ENCODE assay signal across 8 cellular contexts in the genomic region with DNA sequence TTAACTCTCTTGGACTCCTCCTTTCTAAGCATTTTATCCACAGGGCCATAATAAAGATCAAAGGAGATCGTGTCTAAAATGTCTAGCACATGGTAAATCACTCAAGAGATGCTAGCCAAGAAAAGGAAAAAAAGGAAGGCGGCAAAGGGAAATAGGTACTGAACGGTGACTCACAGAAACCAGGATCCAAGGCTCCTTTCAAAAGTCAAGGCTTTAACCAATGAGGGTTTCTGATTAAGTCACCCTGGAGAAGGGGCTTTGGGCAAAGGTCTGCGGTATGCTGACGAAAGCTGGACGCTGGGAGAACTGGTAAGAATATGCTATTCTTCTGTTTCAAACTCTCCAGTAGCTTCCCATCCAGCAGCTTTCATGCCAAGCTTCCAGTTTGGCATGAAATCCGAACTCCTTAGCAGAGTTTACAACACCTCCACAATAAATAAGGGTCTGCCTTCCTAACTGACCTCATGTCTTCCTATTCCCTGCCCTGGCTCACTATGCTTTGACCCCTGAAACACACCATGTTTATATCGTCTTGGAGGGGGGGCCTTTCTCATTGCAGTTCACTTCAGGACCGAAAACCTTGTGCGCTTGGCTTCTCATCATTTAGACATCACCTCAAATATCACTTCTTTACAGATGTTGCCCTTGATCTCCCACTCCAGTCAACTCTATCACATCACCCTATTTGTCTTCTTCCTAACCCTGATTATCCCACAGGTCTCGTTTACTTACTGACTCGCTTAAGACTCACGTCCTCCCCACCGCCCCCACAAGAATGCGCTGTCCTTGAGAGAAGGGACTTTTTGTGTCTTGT. TPM values are rescaled to one million over a fixed set of nuclear protein-coding genes. Genes with fewer than 3 reads are reported as not detected.
DNase-seq lines count a peak whose midpoint lies in the region; ATAC-seq and TF ChIP-seq lines count a peak whose summit lies in the region.

No MANE protein-coding gene starts in this region.

- intact Hi-C loops in ovary (cut with DNase I) = loop anchor here in 1 of 4 donors (10.0 kb wide), 1 partner anchor 74 kb away; the partner anchor contains the start of gene YWHAB

- peaks cover 69% of the 10 kb centered on the region for H3K4me1 Mint-ChIP-seq in activated T-cell treated with anti-CD3 and anti-CD28 coated beads, Interleukin-2, amount 50 U/mL, for 4 hours (ENCODE audit: low read depth)
- H3K4me1 Mint-ChIP-seq in type B pancreatic cell (ENCODE audit: unreplicated experiment) = peaks cover 38% of the 10 kb centered on the region

- H3K9me3 ChIP-seq in NT2/D1 (ENCODE audit: insufficient read depth, low read length) (no peaks in the 10 kb centered on the region), ovary (no peaks in the 10 kb centered on the region)

- H3K4me3 ChIP-seq in NT2/D1 (ENCODE audit: insufficient read length, low read depth) = peak overlapping the region; percentile 45
- peak overlapping the region; percentile 76 for H3K4me3 ChIP-seq in ovary

- peaks cover 44% of the 10 kb centered on the region for H3K36me3 ChIP-seq in NT2/D1 (ENCODE audit: insufficient read depth, insufficient read length, low read length)
- H3K36me3 ChIP-seq in ovary = no peaks in the 10 kb centered on the region

- DNase-seq in AG20443 (ENCODE audit: low spot score) (peak; percentile 44), NT2/D1 (ENCODE audit: low read depth, low spot score) (no peak), fibroblast of the conjunctiva (ENCODE audit: low read depth) (peak; percentile 20), ovary (peak in 1 of 5 donors; percentile 33), type B pancreatic cell (ENCODE audit: extremely low spot score, unreplicated experiment) (no peak), SKM-1 treated with dmso at 0.1 percent for 144 hours (lab: John Stamatoyannopoulos, UW; ENCODE audit: unreplicated experiment) (no peak)
- DNase-seq in activated T-cell treated with anti-CD3 and anti-CD28 coated beads, Interleukin-2, amount 50 U/mL, for 4 hours = peak; percentile 75

- no peak for TF ChIP-seq CTCF in ovary (IDR thresholded peaks at IDR 0.05)
- TF ChIP-seq CTCF in type B pancreatic cell (conservative IDR thresholded peaks at IDR 0.05) = no peak

- TF ChIP-seq POLR2A in ovary (IDR thresholded peaks at IDR 0.05) = no peak

- peak overlapping the region; percentile 93 for H3K9ac ChIP-seq in NT2/D1 (ENCODE audit: insufficient read length, low read depth)

- WGBS in ovary, 3 donors = 12 to 20% (median 16%) methylated on average over 15 of the region's 15 CpGs

- H3K27me3 Mint-ChIP-seq in activated T-cell treated with anti-CD3 and anti-CD28 coated beads, Interleukin-2, amount 50 U/mL, for 4 hours (ENCODE audit: low read depth) = no peaks in the 10 kb centered on the region
- H3K27me3 Mint-ChIP-seq in type B pancreatic cell = no peaks in the 10 kb centered on the region

- peak; percentile 25 for ATAC-seq in GM21529 (IDR thresholded peaks at IDR 0.05; ENCODE audit: unreplicated experiment)
- ATAC-seq in activated T-cell treated with anti-CD3 and anti-CD28 coated beads, Interleukin-2, amount 50 U/mL, for 4 hours = peak; percentile 83 to 86

- peak overlapping the region in 1 of 2 donors; percentile 50 for H3K27ac ChIP-seq in ovary

- no peaks in the 10 kb centered on the region for H3K9me3 Mint-ChIP-seq in activated T-cell treated with anti-CD3 and anti-CD28 coated beads, Interleukin-2, amount 50 U/mL, for 4 hours
- H3K9me3 Mint-ChIP-seq in type B pancreatic cell = no peaks in the 10 kb centered on the region

- H3K27me3 ChIP-seq in NT2/D1 (ENCODE audit: insufficient read depth, insufficient read length) = no peaks in the 10 kb centered on the region
- no peaks in the 10 kb centered on the region for H3K27me3 ChIP-seq in ovary

- TF ChIP-seq EP300 in ovary (IDR thresholded peaks at IDR 0.05) = no peak

- H3K4me1 ChIP-seq in NT2/D1 (ENCODE audit: insufficient read depth, insufficient read length) (no peaks in the 10 kb centered on the region), ovary (ENCODE audit: insufficient read depth) (peaks cover 7% of the 10 kb centered on the region)

- peaks cover 35% of the 10 kb centered on the region for H3K36me3 Mint-ChIP-seq in activated T-cell treated with anti-CD3 and anti-CD28 coated beads, Interleukin-2, amount 50 U/mL, for 4 hours (ENCODE audit: insufficient read depth)
- peaks cover 24% of the 10 kb centered on the region for H3K36me3 Mint-ChIP-seq in type B pancreatic cell

- peak overlapping the region; percentile 98 for H3K4me3 Mint-ChIP-seq in activated T-cell treated with anti-CD3 and anti-CD28 coated beads, Interleukin-2, amount 50 U/mL, for 4 hours
- H3K4me3 Mint-ChIP-seq in type B pancreatic cell = peak overlapping the region; percentile 97

- H3K27ac Mint-ChIP-seq in type B pancreatic cell = peak overlapping the region; percentile 95

RNA-seq across cellular contexts. Expression of gene TOMM34, which starts 0.9 kb away (rescaled TPM):
- 10 to 100 TPM; 70.8 to 76.6 (median 71.6) TPM for total RNA-seq in activated T-cell treated with anti-CD3 and anti-CD28 coated beads, Interleukin-2, amount 50 U/mL, for 4 hours
- total RNA-seq in ovary (10 to 100 TPM; 12.3 to 39.8 (median 26.2) TPM), type B pancreatic cell (ENCODE audit: low replicate concordance) (42.8 and 58.2 TPM in 2 replicates)
- polyA plus RNA-seq in ovary = 10 to 100 TPM; 20.1 to 60.7 TPM

RNA-seq across cellular contexts. Expression of gene STK4, which starts 7.0 kb away (rescaled TPM):
- 100 to 1,000 TPM; 134 to 157 (median 149) TPM for total RNA-seq in activated T-cell treated with anti-CD3 and anti-CD28 coated beads, Interleukin-2, amount 50 U/mL, for 4 hours
- total RNA-seq in ovary (10 to 100 TPM; 17.3 to 27.5 (median 19.6) TPM), type B pancreatic cell (ENCODE audit: low replicate concordance) (28.3 and 32.6 TPM in 2 replicates)
- 10 to 100 TPM in 1 of 2 donors, 1 to 10 TPM in 1; 8.3 to 25.9 TPM for polyA plus RNA-seq in ovary

RNA-seq across cellular contexts. Expression of gene PABPC1L, which starts 49.4 kb away (rescaled TPM):
- total RNA-seq in activated T-cell treated with anti-CD3 and anti-CD28 coated beads, Interleukin-2, amount 50 U/mL, for 4 hours = 10 to 100 TPM; 46.2 to 63.0 (median 50.2) TPM
- total RNA-seq in ovary = 10 to 100 TPM; 17.9 to 34.9 (median 22.9) TPM
- 10 to 100 TPM; 13.3 to 19.0 TPM for polyA plus RNA-seq in ovary
- 57.4 and 83.4 TPM in 2 replicates for total RNA-seq in type B pancreatic cell (ENCODE audit: low replicate concordance)

Comparison
In these comparisons a context has a peak if more than half of its experiments do, and no peak if none do; other contexts are left out.
1. DNase-seq: peak in AG20443 (single experiment), activated T-cell treated with anti-CD3 and anti-CD28 coated beads, Interleukin-2, amount 50 U/mL, for 4 hours (single experiment) and fibroblast of the conjunctiva (single experiment); none in NT2/D1 (single experiment), type B pancreatic cell (single experiment) and SKM-1 treated with dmso at 0.1 percent for 144 hours (single experiment).